1 cellular context compared by ENCODE assay signal in genomic region chr6:44064948-44065272, GRCh38.
A peak's percentile ranks its signal among the peaks of the same experiment; 100 is the strongest.
TF ChIP-seq lines count a peak whose summit lies in the region.

No MANE protein-coding gene starts in this region.

TF ChIP-seq in HepG2, 621 proteins besides CTCF, POLR2A, EP300 and RAD21 (continued from another document):
- TF ChIP-seq MXD1 (CRISPR knock-in tag; IDR thresholded peaks at IDR 0.05) = no peak
- TF ChIP-seq MEIS1 (CRISPR knock-in tag; IDR thresholded peaks at IDR 0.05; ENCODE audit: borderline replicate concordance) = no peak
- TF ChIP-seq ZNF333 (CRISPR knock-in tag; IDR thresholded peaks at IDR 0.05; ENCODE audit: borderline replicate concordance) = peak; percentile 57; the same call in 1 of the 2 replicates
- TF ChIP-seq, protein P1, sequence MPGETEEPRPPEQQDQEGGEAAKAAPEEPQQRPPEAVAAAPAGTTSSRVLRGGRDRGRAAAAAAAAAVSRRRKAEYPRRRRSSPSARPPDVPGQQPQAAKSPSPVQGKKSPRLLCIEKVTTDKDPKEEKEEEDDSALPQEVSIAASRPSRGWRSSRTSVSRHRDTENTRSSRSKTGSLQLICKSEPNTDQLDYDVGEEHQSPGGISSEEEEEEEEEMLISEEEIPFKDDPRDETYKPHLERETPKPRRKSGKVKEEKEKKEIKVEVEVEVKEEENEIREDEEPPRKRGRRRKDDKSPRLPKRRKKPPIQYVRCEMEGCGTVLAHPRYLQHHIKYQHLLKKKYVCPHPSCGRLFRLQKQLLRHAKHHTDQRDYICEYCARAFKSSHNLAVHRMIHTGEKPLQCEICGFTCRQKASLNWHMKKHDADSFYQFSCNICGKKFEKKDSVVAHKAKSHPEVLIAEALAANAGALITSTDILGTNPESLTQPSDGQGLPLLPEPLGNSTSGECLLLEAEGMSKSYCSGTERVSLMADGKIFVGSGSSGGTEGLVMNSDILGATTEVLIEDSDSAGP (CRISPR knock-in tag; IDR thresholded peaks at IDR 0.05; ENCODE audit: borderline replicate concordance) = 0 out of 2 replicates have a peak, but pooled peaks have one; percentile 28
- 0 out of 2 replicates have a peak, but pooled peaks have one; percentile 11 for TF ChIP-seq ERF (CRISPR knock-in tag; IDR thresholded peaks at IDR 0.05)
- TF ChIP-seq ZNF710 (CRISPR knock-in tag; IDR thresholded peaks at IDR 0.05; ENCODE audit: borderline replicate concordance) = 0 out of 2 replicates have a peak, but pooled peaks have one; percentile 18
- TF ChIP-seq ZNF263 (CRISPR knock-in tag; IDR thresholded peaks at IDR 0.05) = no peak
- TF ChIP-seq GPBP1L1 (CRISPR knock-in tag; IDR thresholded peaks at IDR 0.05) = no peak
- TF ChIP-seq ZNF292 (CRISPR knock-in tag; IDR thresholded peaks at IDR 0.05; ENCODE audit: borderline replicate concordance, low read depth) = peak; percentile 8; the same call in 1 of the 2 replicates
- 0 out of 2 replicates have a peak, but pooled peaks have one; percentile 10 for TF ChIP-seq ZNF772 (CRISPR knock-in tag; IDR thresholded peaks at IDR 0.05)
- 0 out of 2 replicates have a peak, but pooled peaks have one; percentile 10 for TF ChIP-seq ZNF205 (CRISPR knock-in tag; IDR thresholded peaks at IDR 0.05)
- no peak for TF ChIP-seq JUND (CRISPR knock-in tag; IDR thresholded peaks at IDR 0.05)
- TF ChIP-seq DMAP1 (CRISPR knock-in tag; IDR thresholded peaks at IDR 0.05) = no peak
